24 cellular contexts compared by ENCODE assay signal in the genomic region with DNA sequence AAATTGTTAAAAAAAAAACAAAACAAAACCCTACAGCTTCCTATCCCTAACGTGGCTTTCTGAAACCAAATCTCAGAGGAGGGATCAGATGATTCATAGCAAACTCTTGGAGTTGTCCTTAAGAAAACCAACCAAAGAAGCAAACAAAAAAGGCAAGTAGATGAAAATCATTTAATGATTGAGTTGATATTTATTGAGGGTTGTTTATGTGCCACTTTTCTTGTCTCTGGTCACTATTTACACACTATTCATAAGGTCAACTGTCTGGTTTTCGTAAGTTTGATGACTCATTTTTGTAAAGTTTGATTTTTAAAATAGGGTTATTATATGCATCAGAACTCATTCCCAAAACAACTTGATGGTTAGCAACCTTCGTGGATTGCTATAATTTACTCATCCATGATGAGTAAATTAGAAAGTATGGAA.
DNase-seq lines count a peak whose midpoint lies in the region; ATAC-seq, FAIRE-seq and TF ChIP-seq lines count a peak whose summit lies in the region.
"Had no signal": no experiment of that assay in that cellular context is flagged by ENCODE, and none has a peak within 500 bp of the region (broad histone marks: within the 10 kb centered on the region; RNA-seq: fewer than 3 reads in every experiment).

No MANE protein-coding gene starts in this region.

- H4K91ac ChIP-seq in mesenchymal stem cell (ENCODE audit: low read length), result no peak overlapping the region

- H3K27ac ChIP-seq in A549 (peak overlapping the region in 1 of 2 experiments; percentile 36; a peak in 2 of 6 replicates), PC-3 (ENCODE audit: low read length) (peak overlapping the region; percentile 72), mesenchymal stem cell (ENCODE audit: low read length, poor library complexity, severe bottlenecking) (no peak overlapping the region)
- H3K27ac ChIP-seq: esophagus muscularis mucosa, SJCRH30, testis, WERI-Rb-1 had no signal

- no peaks in the 10 kb centered on the region for H3F3A ChIP-seq in PC-3 (ENCODE audit: low read length, unreplicated experiment)

- peak in 1 of 2 experiments; percentile 36 for DNase-seq in A549 (ENCODE audit: low read depth in 1 of 2, low spot score in 1 of 2)
- DNase-seq in PC-3, result peak; percentile 81
- DNase-seq in mesenchymal stem cell, result peak; percentile 74
- DNase-seq in stimulated activated naive CD4-positive, alpha-beta T cell treated with Interleukin-2 at 50 U/mL for 16 hours (lab: John Stamatoyannopoulos, UW), result no peak
- no peak for DNase-seq in activated effector memory CD4-positive, alpha-beta T cell treated with anti-CD3 and anti-CD28 coated beads, Interleukin-2, amount 50 U/mL, for 16 hours
- DNase-seq in UCSD-AML1 (lab: John Stamatoyannopoulos, UW; ENCODE audit: unreplicated experiment), result no peak
- no peak for DNase-seq in NCI-H524 (lab: John Stamatoyannopoulos, UW)
- DNase-seq: activated CD4-positive, alpha-beta T cell treated with anti-CD3 and anti-CD28 coated beads, Interleukin-2, amount 50 U/mL, for 4 hours; activated effector memory CD4-positive, alpha-beta T cell treated with Interleukin-2 at 50 U/mL for 16 hours; CD8-positive, alpha-beta T cell; DMS79; effector CD8-positive, alpha-beta T cell; head of caudate nucleus; NCI-H1694 treated with DMSO at 0.1 percent for 48 hours; NCI-H226; SJCRH30; T-helper 17 cell; testis; WERI-Rb-1 had no signal

- H4K8ac ChIP-seq in mesenchymal stem cell (ENCODE audit: low read length), result no peak overlapping the region

- no peak overlapping the region for H3K23ac ChIP-seq in mesenchymal stem cell (ENCODE audit: low read length in 2 of 2)

- H3K4me1 ChIP-seq in A549 (peaks cover 28% of the 10 kb centered on the region), PC-3 (ENCODE audit: insufficient read depth, low read length) (peaks cover 30% of the 10 kb centered on the region), mesenchymal stem cell (ENCODE audit: control insufficient read depth, insufficient read depth, low read depth, low read length) (peaks cover 2% of the 10 kb centered on the region)
- H3K4me1 ChIP-seq: esophagus muscularis mucosa, right atrium auricular region, SJCRH30 had no signal

- WGBS in A549 (ENCODE audit: missing lambda C conversion rate), result 3% methylated on average over 3 of the region's 3 CpGs
- no CpG with 5 or more reads among the region's 3 CpGs for WGBS in mesenchymal stem cell

- no peak overlapping the region for H2BK12ac ChIP-seq in mesenchymal stem cell (ENCODE audit: low read length in 2 of 2)

- H3K36me3 ChIP-seq in PC-3 (ENCODE audit: low read depth, low read length) (no peaks in the 10 kb centered on the region), mesenchymal stem cell (ENCODE audit: control insufficient read depth in 1 of 2, insufficient read depth in 2 of 2, low read depth in 1 of 2, low read length in 2 of 2) (no peaks in the 10 kb centered on the region)
- H3K36me3 ChIP-seq: esophagus muscularis mucosa, right atrium auricular region, SJCRH30, WERI-Rb-1 had no signal

- H2AK5ac ChIP-seq in mesenchymal stem cell (ENCODE audit: low read length, severe bottlenecking), result no peak overlapping the region

- H3K9me3 ChIP-seq in A549 (no peaks in the 10 kb centered on the region), PC-3 (ENCODE audit: low read length) (no peaks in the 10 kb centered on the region), mesenchymal stem cell (ENCODE audit: control insufficient read depth, low read length) (no peaks in the 10 kb centered on the region)
- H3K9me3 ChIP-seq: esophagus muscularis mucosa, right atrium auricular region, SJCRH30, testis had no signal

- BruUV-seq in PC-3 (replicated peaks; lab: Mats Ljungman, UMichigan), result no TSS peak

- TF ChIP-seq POLR2A in A549 (IDR thresholded peaks at IDR 0.05; ENCODE audit: low read length), result no peak

- H4K20me1 ChIP-seq in PC-3 (ENCODE audit: low read length), result no peaks in the 10 kb centered on the region

- H3K9me2 ChIP-seq in PC-3 (replicated peaks; ENCODE audit: low read length), result no peaks in the 10 kb centered on the region

- H3K27me3 ChIP-seq in PC-3 (ENCODE audit: low read length) (no peaks in the 10 kb centered on the region), mesenchymal stem cell (ENCODE audit: control insufficient read depth in 1 of 2, insufficient read depth in 1 of 2, low read length in 2 of 2) (no peaks in the 10 kb centered on the region)
- H3K27me3 ChIP-seq: esophagus muscularis mucosa, right atrium auricular region, SJCRH30, testis had no signal

- H3K4me2 ChIP-seq in A549 (peak overlapping the region; percentile 61), PC-3 (ENCODE audit: low read length) (peak overlapping the region; percentile 63), mesenchymal stem cell (ENCODE audit: low read length, poor library complexity, severe bottlenecking) (no peak overlapping the region)

- peak in 1 of 2 experiments; percentile 53; a peak in 2 of 6 replicates for ATAC-seq in A549
- ATAC-seq in PC-3, result peak; percentile 77
- ATAC-seq: CD8-positive, alpha-beta T cell; T-helper 17 cell had no signal

- no peak overlapping the region for H3K18ac ChIP-seq in mesenchymal stem cell (ENCODE audit: low read depth in 1 of 2, low read length in 2 of 2)

- H3K4me3 ChIP-seq in A549, result no peak overlapping the region
- H3K4me3 ChIP-seq in PC-3 (ENCODE audit: low read length), result 0 out of 2 replicates have a peak overlapping the region, but pooled peaks have one; percentile 13
- no peak overlapping the region for H3K4me3 ChIP-seq in mesenchymal stem cell (ENCODE audit: insufficient read depth in 1 of 2, low read depth in 1 of 2, low read length in 2 of 2)
- H3K4me3 ChIP-seq: esophagus muscularis mucosa, right atrium auricular region, SJCRH30, testis had no signal

- no peak overlapping the region for H2BK15ac ChIP-seq in mesenchymal stem cell (ENCODE audit: low read depth, poor library complexity, severe bottlenecking)

- H3K9ac ChIP-seq in PC-3 (ENCODE audit: low read length) (no peak overlapping the region), mesenchymal stem cell (ENCODE audit: low read length) (no peak overlapping the region)

- FAIRE-seq in A549 (lab: Jason Lieb, UNC) (no peak), endometrium (lab: Jason Lieb, UNC) (peak; percentile 70)
- FAIRE-seq: GM12891, H1 had no signal

- POLR2A ChIA-PET in A549 (lab: Yijun Ruan, JAX) (no interaction called here), PC-3 (lab: Charles Lee; ENCODE audit: unreplicated experiment) (no interaction called here)

- no peak overlapping the region for H2BK120ac ChIP-seq in mesenchymal stem cell (ENCODE audit: low read depth, low read length)

- TF ChIP-seq CTCF in A549 (IDR thresholded peaks at IDR 0.05) (no peak), PC-3 (conservative IDR thresholded peaks at IDR 0.05; ENCODE audit: low read depth, low read length) (no peak)

- intact Hi-C loops in PC-3 (cut with micrococcal nuclease), result no loop called here

- no peak overlapping the region for H3K4ac ChIP-seq in mesenchymal stem cell (ENCODE audit: low read depth in 1 of 2, low read length in 2 of 2)

- no peak for TF ChIP-seq EP300 in A549 (IDR thresholded peaks at IDR 0.05)

- H3K14ac ChIP-seq in mesenchymal stem cell (ENCODE audit: low read length in 2 of 2), result no peak overlapping the region

- no peaks in the 10 kb centered on the region for H3K79me2 ChIP-seq in PC-3 (ENCODE audit: low read length)

- no peaks in the 10 kb centered on the region for H3K79me1 ChIP-seq in mesenchymal stem cell (replicated peaks; ENCODE audit: low read length, poor library complexity, severe bottlenecking)

- CTCF ChIA-PET in A549 (lab: Yijun Ruan, JAX) (no interaction called here), PC-3 (lab: Charles Lee) (no interaction called here)

- H2AFZ ChIP-seq in PC-3 (ENCODE audit: low read length) (no peak overlapping the region), mesenchymal stem cell (ENCODE audit: low read depth, low read length) (no peak overlapping the region)

- no peak for TF ChIP-seq RAD21 in A549 (conservative IDR thresholded peaks at IDR 0.05 in 1 of 2, IDR thresholded peaks at IDR 0.05 in 1 of 2)

- H2BK5ac ChIP-seq in mesenchymal stem cell (ENCODE audit: low read depth, low read length, poor library complexity, severe bottlenecking), result no peak overlapping the region

TF ChIP-seq in A549, 52 proteins besides CTCF, POLR2A, EP300 and RAD21:
- TF ChIP-seq FOXS1 (CRISPR knock-in tag; IDR thresholded peaks at IDR 0.05), result no peak
- TF ChIP-seq USF2 (IDR thresholded peaks at IDR 0.05), result no peak
- peak; percentile 70 for TF ChIP-seq GATA3 (IDR thresholded peaks at IDR 0.05; ENCODE audit: borderline replicate concordance)
- TF ChIP-seq ZC3H11A (IDR thresholded peaks at IDR 0.05), result no peak
- TF ChIP-seq FOSL2 (IDR thresholded peaks at IDR 0.05), result no peak
- peak; percentile 73 for TF ChIP-seq FOSL2 (CRISPR knock-in tag; IDR thresholded peaks at IDR 0.05)
- TF ChIP-seq JUNB (IDR thresholded peaks at IDR 0.05), result peak; percentile 73
- TF ChIP-seq NR3C1 (IDR thresholded peaks at IDR 0.05), result no peak
- 0 out of 4 replicates have a peak, but pooled peaks of 1 of the 2 experiments have one; percentile 27 for TF ChIP-seq CEBPB (IDR thresholded peaks at IDR 0.05)

Comparison
In these comparisons a context has a peak if more than half of its experiments do, and no peak if none do; other contexts are left out.
1. DNase-seq: peak in PC-3 (single experiment) and mesenchymal stem cell (single experiment); none in stimulated activated naive CD4-positive, alpha-beta T cell treated with Interleukin-2 at 50 U/mL for 16 hours (single experiment), activated effector memory CD4-positive, alpha-beta T cell treated with anti-CD3 and anti-CD28 coated beads, Interleukin-2, amount 50 U/mL, for 16 hours (single experiment), UCSD-AML1 (single experiment) and NCI-H524 (0 of 2).